Comparison of ENCODE assay signal across 1 cellular context in the genomic region with DNA sequence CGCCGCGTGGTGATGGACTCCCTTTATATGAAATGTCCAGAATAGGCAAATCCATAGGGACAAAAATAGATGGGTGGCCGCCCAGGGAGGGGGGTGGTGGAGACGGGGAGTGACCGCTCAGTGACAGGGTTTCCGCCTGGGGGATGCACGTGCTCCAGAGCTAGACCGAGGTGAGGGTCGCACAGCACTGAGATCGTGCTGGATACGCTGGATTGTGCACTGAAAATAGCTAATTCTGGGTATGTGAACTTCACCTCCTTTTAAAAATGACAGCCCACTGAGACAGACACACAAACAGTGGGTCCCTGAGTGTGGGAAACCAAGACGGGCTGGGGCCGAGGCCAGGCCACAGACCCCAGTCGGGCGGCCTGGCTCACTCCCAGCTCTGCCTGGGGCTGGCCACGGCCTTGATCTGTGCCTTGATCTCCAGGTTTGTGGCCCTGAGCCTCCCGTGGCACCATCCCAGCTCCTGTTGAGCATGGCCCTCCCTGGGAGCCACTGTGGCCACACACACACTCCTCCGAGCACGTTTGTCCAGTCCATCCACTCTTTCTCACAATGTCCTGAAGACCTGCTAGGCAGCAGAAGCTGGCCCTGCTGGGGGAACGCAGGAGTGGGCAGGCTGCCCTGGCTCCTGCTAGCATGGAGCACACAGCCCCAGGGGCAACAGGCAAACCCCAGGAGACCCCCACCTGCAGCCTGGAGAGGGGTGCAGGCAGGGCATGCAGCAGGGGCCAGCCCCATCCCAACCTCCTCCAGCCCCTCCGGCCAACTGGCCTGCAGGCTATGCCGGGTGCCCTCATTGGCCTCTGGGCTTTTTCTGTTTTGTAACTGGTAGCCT.
TF ChIP-seq lines count a peak whose summit lies in the region.

No MANE protein-coding gene starts in this region.

TF ChIP-seq in GM23338, 12 proteins besides CTCF, POLR2A, EP300 and RAD21 (continued from another document):
- TF ChIP-seq, protein P1, sequence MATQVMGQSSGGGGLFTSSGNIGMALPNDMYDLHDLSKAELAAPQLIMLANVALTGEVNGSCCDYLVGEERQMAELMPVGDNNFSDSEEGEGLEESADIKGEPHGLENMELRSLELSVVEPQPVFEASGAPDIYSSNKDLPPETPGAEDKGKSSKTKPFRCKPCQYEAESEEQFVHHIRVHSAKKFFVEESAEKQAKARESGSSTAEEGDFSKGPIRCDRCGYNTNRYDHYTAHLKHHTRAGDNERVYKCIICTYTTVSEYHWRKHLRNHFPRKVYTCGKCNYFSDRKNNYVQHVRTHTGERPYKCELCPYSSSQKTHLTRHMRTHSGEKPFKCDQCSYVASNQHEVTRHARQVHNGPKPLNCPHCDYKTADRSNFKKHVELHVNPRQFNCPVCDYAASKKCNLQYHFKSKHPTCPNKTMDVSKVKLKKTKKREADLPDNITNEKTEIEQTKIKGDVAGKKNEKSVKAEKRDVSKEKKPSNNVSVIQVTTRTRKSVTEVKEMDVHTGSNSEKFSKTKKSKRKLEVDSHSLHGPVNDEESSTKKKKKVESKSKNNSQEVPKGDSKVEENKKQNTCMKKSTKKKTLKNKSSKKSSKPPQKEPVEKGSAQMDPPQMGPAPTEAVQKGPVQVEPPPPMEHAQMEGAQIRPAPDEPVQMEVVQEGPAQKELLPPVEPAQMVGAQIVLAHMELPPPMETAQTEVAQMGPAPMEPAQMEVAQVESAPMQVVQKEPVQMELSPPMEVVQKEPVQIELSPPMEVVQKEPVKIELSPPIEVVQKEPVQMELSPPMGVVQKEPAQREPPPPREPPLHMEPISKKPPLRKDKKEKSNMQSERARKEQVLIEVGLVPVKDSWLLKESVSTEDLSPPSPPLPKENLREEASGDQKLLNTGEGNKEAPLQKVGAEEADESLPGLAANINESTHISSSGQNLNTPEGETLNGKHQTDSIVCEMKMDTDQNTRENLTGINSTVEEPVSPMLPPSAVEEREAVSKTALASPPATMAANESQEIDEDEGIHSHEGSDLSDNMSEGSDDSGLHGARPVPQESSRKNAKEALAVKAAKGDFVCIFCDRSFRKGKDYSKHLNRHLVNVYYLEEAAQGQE (IDR thresholded peaks at IDR 0.05; ENCODE audit: unreplicated experiment): no peak
- no peak for TF ChIP-seq CREB1 (CRISPR knock-in tag; IDR thresholded peaks at IDR 0.05; ENCODE audit: low read depth)
- no peak for TF ChIP-seq POLR2AphosphoS5 (IDR thresholded peaks at IDR 0.05; ENCODE audit: low read depth)
- TF ChIP-seq, protein P2, sequence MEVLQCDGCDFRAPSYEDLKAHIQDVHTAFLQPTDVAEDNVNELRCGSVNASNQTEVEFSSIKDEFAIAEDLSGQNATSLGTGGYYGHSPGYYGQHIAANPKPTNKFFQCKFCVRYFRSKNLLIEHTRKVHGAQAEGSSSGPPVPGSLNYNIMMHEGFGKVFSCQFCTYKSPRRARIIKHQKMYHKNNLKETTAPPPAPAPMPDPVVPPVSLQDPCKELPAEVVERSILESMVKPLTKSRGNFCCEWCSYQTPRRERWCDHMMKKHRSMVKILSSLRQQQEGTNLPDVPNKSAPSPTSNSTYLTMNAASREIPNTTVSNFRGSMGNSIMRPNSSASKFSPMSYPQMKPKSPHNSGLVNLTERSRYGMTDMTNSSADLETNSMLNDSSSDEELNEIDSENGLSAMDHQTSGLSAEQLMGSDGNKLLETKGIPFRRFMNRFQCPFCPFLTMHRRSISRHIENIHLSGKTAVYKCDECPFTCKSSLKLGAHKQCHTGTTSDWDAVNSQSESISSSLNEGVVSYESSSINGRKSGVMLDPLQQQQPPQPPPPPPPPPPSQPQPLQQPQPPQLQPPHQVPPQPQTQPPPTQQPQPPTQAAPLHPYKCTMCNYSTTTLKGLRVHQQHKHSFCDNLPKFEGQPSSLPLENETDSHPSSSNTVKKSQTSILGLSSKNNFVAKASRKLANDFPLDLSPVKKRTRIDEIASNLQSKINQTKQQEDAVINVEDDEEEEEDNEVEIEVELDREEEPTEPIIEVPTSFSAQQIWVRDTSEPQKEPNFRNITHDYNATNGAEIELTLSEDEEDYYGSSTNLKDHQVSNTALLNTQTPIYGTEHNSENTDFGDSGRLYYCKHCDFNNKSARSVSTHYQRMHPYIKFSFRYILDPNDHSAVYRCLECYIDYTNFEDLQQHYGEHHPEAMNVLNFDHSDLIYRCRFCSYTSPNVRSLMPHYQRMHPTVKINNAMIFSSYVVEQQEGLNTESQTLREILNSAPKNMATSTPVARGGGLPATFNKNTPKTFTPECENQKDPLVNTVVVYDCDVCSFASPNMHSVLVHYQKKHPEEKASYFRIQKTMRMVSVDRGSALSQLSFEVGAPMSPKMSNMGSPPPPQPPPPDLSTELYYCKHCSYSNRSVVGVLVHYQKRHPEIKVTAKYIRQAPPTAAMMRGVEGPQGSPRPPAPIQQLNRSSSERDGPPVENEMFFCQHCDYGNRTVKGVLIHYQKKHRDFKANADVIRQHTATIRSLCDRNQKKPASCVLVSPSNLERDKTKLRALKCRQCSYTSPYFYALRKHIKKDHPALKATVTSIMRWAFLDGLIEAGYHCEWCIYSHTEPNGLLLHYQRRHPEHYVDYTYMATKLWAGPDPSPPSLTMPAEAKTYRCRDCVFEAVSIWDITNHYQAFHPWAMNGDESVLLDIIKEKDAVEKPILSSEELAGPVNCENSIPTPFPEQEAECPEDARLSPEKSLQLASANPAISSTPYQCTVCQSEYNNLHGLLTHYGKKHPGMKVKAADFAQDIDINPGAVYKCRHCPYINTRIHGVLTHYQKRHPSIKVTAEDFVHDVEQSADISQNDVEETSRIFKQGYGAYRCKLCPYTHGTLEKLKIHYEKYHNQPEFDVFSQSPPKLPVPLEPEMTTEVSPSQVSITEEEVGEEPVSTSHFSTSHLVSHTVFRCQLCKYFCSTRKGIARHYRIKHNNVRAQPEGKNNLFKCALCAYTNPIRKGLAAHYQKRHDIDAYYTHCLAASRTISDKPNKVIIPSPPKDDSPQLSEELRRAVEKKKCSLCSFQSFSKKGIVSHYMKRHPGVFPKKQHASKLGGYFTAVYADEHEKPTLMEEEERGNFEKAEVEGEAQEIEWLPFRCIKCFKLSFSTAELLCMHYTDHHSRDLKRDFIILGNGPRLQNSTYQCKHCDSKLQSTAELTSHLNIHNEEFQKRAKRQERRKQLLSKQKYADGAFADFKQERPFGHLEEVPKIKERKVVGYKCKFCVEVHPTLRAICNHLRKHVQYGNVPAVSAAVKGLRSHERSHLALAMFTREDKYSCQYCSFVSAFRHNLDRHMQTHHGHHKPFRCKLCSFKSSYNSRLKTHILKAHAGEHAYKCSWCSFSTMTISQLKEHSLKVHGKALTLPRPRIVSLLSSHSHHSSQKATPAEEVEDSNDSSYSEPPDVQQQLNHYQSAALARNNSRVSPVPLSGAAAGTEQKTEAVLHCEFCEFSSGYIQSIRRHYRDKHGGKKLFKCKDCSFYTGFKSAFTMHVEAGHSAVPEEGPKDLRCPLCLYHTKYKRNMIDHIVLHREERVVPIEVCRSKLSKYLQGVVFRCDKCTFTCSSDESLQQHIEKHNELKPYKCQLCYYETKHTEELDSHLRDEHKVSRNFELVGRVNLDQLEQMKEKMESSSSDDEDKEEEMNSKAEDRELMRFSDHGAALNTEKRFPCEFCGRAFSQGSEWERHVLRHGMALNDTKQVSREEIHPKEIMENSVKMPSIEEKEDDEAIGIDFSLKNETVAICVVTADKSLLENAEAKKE (CRISPR knock-in tag; IDR thresholded peaks at IDR 0.05): no peak
